Comparison of ENCODE assay signal across 8 cellular contexts in the genomic region with DNA sequence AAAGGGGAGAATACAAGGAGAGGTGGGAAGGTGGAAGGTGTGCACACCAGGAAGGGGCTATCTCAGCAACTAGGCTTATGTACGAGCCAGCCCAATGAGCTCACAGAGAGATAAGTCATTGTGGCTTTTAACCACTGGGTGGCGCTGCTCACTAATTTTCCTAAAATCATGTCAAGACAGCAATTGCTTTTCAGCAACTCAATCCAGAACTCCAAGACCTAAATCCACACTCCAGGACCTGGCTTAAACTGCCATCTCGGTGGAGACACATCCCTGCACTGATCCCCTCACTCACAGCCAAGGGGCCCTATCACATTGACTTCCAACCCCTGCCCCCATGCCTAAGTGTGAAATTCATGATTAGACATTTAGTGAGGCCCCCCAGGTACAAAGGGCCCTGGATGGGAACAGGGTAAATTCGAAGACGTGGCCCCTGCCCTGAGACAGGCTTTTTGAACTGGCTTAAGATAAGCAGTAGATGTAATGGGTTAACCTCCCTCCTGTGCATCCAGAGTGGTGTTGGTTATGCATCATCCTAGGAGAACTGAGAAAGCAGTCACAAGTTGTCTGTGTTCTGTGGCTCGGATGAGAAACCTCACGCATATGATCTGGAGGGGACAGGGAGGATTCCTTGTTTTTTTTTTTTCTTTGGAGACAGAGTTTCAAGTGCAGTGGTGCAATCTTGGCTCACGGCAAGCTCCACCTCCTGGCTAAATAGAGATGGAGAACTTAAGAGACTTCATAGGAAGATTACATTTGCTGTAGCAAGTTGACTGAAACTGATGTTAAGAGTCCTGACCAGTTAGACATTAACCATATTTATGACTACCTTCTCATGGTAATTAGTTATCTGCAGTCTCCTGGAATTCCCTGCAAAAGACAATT. TPM values are rescaled to one million over a fixed set of nuclear protein-coding genes. Genes with fewer than 3 reads are reported as not detected.
DNase-seq lines count a peak whose midpoint lies in the region; ATAC-seq and TF ChIP-seq lines count a peak whose summit lies in the region.

No MANE protein-coding gene starts in this region.

- DNase-seq in ELR (ENCODE audit: low read depth): peak; percentile 78
- peak; percentile 73 for DNase-seq in NCI-H1048 (lab: John Stamatoyannopoulos, UW)
- DNase-seq in SW480 (ENCODE audit: low spot score): peak; percentile 64
- DNase-seq in amniotic epithelial cell (ENCODE audit: low read depth): peak; percentile 66
- DNase-seq in left ventricle myocardium inferior: peak; percentile 42
- DNase-seq in retinal pigment epithelial cell (ENCODE audit: low read depth): peak; percentile 9
- no peak for DNase-seq in GM19240 (ENCODE audit: insufficient read length, low spot score)

- TF ChIP-seq CTCF in left ventricle myocardium inferior (IDR thresholded peaks at IDR 0.05; ENCODE audit: borderline replicate concordance) (peak; percentile 85), retinal pigment epithelial cell (conservative IDR thresholded peaks at IDR 0.05; ENCODE audit: low read depth, low read length) (peak; percentile 78)

- H3K4me3 ChIP-seq in left ventricle myocardium inferior: no peak overlapping the region
- no peak overlapping the region for H3K4me3 ChIP-seq in retinal pigment epithelial cell (ENCODE audit: low read length)

- no peaks in the 10 kb centered on the region for H3K36me3 ChIP-seq in left ventricle myocardium inferior

- no peaks in the 10 kb centered on the region for H3K27me3 ChIP-seq in left ventricle myocardium inferior (ENCODE audit: low read depth)

- H3K4me1 ChIP-seq in left ventricle myocardium inferior: peaks cover 25% of the 10 kb centered on the region

- H3K27ac ChIP-seq in left ventricle myocardium inferior (replicated peaks): no peak overlapping the region

- intact Hi-C loops in left ventricle myocardium inferior (cut with micrococcal nuclease): loop anchor here (5.0 to 10.0 kb wide), 2 partner anchors 173 to 515 kb away; partner anchors contain the start of gene ZNHIT3

- TF ChIP-seq POLR2A in GM18505 (IDR thresholded peaks at IDR 0.05; ENCODE audit: borderline replicate concordance, extremely low read depth, insufficient read depth, insufficient read length): no peak

- no peak for ATAC-seq in GM18505 (IDR thresholded peaks at IDR 0.05; ENCODE audit: unreplicated experiment)

- no peaks in the 10 kb centered on the region for H3K9me3 ChIP-seq in left ventricle myocardium inferior (replicated peaks)

RNA-seq across cellular contexts. Expression of gene CCL16, which starts 11.5 kb away (rescaled TPM):
- not detected for total RNA-seq in left ventricle myocardium inferior

RNA-seq across cellular contexts. Expression of gene CCL14, which starts 16.7 kb away (rescaled TPM):
- total RNA-seq in left ventricle myocardium inferior: 8.8 TPM

RNA-seq across cellular contexts. Expression of gene LYZL6, which starts 26.3 kb away (rescaled TPM):
- total RNA-seq in left ventricle myocardium inferior: not detected

RNA-seq across cellular contexts. Expression of gene CCL15, which starts 31.6 kb away (rescaled TPM):
- total RNA-seq in left ventricle myocardium inferior: not detected

RNA-seq across cellular contexts. Expression of gene RDM1, which starts 39.2 kb away (rescaled TPM):
- total RNA-seq in left ventricle myocardium inferior: not detected
